1 cellular context compared by ENCODE assay signal in the genomic region with DNA sequence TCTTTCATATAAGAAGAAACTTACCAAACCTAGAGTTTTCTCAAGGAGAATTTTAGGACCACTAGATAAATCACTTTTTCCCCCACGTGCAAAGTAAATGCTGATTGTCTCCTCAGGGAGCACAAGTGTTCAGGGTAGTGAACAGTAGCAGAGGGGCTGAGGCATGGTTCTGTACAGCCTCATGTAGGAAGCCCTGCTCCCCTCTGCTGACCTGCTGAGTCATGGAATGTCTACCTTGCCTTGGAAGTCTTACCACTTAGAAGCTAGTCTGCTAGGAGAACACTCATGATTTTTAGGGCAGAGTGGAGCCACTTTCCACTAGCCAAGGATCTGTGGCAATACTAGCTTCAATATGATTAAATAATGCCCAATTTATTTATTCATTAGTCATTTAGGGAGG.
TF ChIP-seq lines count a peak whose summit lies in the region.

No MANE protein-coding gene starts in this region.

TF ChIP-seq in GM23338, 12 proteins besides CTCF, POLR2A, EP300 and RAD21:
- TF ChIP-seq POLR2AphosphoS5 (IDR thresholded peaks at IDR 0.05; ENCODE audit: low read depth) (no peak), EZH2 (IDR thresholded peaks at IDR 0.05; ENCODE audit: low read depth, unreplicated experiment) (no peak)
- TF ChIP-seq, protein P1, sequence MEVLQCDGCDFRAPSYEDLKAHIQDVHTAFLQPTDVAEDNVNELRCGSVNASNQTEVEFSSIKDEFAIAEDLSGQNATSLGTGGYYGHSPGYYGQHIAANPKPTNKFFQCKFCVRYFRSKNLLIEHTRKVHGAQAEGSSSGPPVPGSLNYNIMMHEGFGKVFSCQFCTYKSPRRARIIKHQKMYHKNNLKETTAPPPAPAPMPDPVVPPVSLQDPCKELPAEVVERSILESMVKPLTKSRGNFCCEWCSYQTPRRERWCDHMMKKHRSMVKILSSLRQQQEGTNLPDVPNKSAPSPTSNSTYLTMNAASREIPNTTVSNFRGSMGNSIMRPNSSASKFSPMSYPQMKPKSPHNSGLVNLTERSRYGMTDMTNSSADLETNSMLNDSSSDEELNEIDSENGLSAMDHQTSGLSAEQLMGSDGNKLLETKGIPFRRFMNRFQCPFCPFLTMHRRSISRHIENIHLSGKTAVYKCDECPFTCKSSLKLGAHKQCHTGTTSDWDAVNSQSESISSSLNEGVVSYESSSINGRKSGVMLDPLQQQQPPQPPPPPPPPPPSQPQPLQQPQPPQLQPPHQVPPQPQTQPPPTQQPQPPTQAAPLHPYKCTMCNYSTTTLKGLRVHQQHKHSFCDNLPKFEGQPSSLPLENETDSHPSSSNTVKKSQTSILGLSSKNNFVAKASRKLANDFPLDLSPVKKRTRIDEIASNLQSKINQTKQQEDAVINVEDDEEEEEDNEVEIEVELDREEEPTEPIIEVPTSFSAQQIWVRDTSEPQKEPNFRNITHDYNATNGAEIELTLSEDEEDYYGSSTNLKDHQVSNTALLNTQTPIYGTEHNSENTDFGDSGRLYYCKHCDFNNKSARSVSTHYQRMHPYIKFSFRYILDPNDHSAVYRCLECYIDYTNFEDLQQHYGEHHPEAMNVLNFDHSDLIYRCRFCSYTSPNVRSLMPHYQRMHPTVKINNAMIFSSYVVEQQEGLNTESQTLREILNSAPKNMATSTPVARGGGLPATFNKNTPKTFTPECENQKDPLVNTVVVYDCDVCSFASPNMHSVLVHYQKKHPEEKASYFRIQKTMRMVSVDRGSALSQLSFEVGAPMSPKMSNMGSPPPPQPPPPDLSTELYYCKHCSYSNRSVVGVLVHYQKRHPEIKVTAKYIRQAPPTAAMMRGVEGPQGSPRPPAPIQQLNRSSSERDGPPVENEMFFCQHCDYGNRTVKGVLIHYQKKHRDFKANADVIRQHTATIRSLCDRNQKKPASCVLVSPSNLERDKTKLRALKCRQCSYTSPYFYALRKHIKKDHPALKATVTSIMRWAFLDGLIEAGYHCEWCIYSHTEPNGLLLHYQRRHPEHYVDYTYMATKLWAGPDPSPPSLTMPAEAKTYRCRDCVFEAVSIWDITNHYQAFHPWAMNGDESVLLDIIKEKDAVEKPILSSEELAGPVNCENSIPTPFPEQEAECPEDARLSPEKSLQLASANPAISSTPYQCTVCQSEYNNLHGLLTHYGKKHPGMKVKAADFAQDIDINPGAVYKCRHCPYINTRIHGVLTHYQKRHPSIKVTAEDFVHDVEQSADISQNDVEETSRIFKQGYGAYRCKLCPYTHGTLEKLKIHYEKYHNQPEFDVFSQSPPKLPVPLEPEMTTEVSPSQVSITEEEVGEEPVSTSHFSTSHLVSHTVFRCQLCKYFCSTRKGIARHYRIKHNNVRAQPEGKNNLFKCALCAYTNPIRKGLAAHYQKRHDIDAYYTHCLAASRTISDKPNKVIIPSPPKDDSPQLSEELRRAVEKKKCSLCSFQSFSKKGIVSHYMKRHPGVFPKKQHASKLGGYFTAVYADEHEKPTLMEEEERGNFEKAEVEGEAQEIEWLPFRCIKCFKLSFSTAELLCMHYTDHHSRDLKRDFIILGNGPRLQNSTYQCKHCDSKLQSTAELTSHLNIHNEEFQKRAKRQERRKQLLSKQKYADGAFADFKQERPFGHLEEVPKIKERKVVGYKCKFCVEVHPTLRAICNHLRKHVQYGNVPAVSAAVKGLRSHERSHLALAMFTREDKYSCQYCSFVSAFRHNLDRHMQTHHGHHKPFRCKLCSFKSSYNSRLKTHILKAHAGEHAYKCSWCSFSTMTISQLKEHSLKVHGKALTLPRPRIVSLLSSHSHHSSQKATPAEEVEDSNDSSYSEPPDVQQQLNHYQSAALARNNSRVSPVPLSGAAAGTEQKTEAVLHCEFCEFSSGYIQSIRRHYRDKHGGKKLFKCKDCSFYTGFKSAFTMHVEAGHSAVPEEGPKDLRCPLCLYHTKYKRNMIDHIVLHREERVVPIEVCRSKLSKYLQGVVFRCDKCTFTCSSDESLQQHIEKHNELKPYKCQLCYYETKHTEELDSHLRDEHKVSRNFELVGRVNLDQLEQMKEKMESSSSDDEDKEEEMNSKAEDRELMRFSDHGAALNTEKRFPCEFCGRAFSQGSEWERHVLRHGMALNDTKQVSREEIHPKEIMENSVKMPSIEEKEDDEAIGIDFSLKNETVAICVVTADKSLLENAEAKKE (CRISPR knock-in tag; IDR thresholded peaks at IDR 0.05) = 0 out of 2 replicates have a peak, but pooled peaks have one; percentile 43
